In genomic region chr14:24403294-24404013, GRCh38 we compare ENCODE assay signal across 15 cellular contexts. TPM values are rescaled to one million over a fixed set of nuclear protein-coding genes. Genes with fewer than 3 reads are reported as not detected.
DNase-seq lines count a peak whose midpoint lies in the region; ATAC-seq and TF ChIP-seq lines count a peak whose summit lies in the region.
"Had no signal": no experiment of that assay in that cellular context is flagged by ENCODE, and none has a peak within 500 bp of the region (broad histone marks: within the 10 kb centered on the region; RNA-seq: fewer than 3 reads in every experiment).

No MANE protein-coding gene starts in this region.

- H3K27ac ChIP-seq in SK-N-SH (ENCODE audit: low read depth in 2 of 2, low read length in 1 of 2) (no peak overlapping the region), neural progenitor cell (no peak overlapping the region)

- no peak overlapping the region for H3K27ac Mint-ChIP-seq in neural progenitor cell
- no peak overlapping the region for H3K27ac Mint-ChIP-seq in activated T-cell treated with anti-CD3 and anti-CD28 coated beads, Interleukin-2, amount 50 U/mL, for 24 hours
- H3K27ac Mint-ChIP-seq: activated CD8-positive, alpha-beta memory T cell treated with anti-CD3 and anti-CD28 coated beads, Interleukin-2, amount 10 ng/mL, durations not matched to agents 7 days and 5 days; activated naive CD8-positive, alpha-beta T cell had no signal

- H3K9ac ChIP-seq in SK-N-SH (no peak overlapping the region), neural progenitor cell (no peak overlapping the region)

- H4K20me1 ChIP-seq in SK-N-SH (ENCODE audit: insufficient read depth) (no peaks in the 10 kb centered on the region), neural progenitor cell (ENCODE audit: low read depth) (no peaks in the 10 kb centered on the region)

- H3K9me3 Mint-ChIP-seq in neural progenitor cell: peaks cover 3% of the 10 kb centered on the region
- H3K9me3 Mint-ChIP-seq in activated T-cell treated with anti-CD3 and anti-CD28 coated beads, Interleukin-2, amount 50 U/mL, for 24 hours: no peaks in the 10 kb centered on the region
- H3K9me3 Mint-ChIP-seq: naive thymus-derived CD8-positive, alpha-beta T cell; WTC11 had no signal

- H3K4me3 ChIP-seq in SK-N-SH (ENCODE audit: low read depth in 2 of 2, low read length in 1 of 2) (no peak overlapping the region), fibroblast of the aortic adventitia (ENCODE audit: low read depth, low read length) (peak overlapping the region; percentile 1), neural progenitor cell (no peak overlapping the region)

- no peak for TF ChIP-seq EP300 in SK-N-SH (IDR thresholded peaks at IDR 0.05; ENCODE audit: borderline replicate concordance in 1 of 2, low read depth in 1 of 2, low read length in 1 of 2)

- no peaks in the 10 kb centered on the region for H3K36me3 Mint-ChIP-seq in neural progenitor cell
- H3K36me3 Mint-ChIP-seq in activated T-cell treated with anti-CD3 and anti-CD28 coated beads, Interleukin-2, amount 50 U/mL, for 24 hours (ENCODE audit: low read depth): no peaks in the 10 kb centered on the region
- H3K36me3 Mint-ChIP-seq: activated CD8-positive, alpha-beta memory T cell treated with anti-CD3 and anti-CD28 coated beads, Interleukin-2, amount 10 ng/mL, durations not matched to agents 7 days and 5 days; activated naive CD8-positive, alpha-beta T cell; naive thymus-derived CD8-positive, alpha-beta T cell; WTC11 had no signal

- no peaks in the 10 kb centered on the region for H3K9me2 ChIP-seq in SK-N-SH

- H3K36me3 ChIP-seq in SK-N-SH (replicated peaks in 1 of 2; ENCODE audit: control insufficient read depth in 1 of 2, insufficient read depth in 2 of 2, low read length in 1 of 2) (peaks cover 0 to under 1% of the 10 kb centered on the region in 2 experiments), neural progenitor cell (no peaks in the 10 kb centered on the region)

- peak; percentile 42 for DNase-seq in AG08396 (ENCODE audit: low spot score)
- DNase-seq in SK-N-SH: no peak
- DNase-seq in fibroblast of the aortic adventitia (ENCODE audit: low read depth): peak; percentile 54
- DNase-seq in neural progenitor cell (ENCODE audit: low spot score): no peak
- DNase-seq in NCI-H748 treated with DMSO at 0.1 percent for 48 hours (lab: John Stamatoyannopoulos, UW): no peak
- no peak for DNase-seq in putamen (ENCODE audit: low spot score)
- DNase-seq in activated T-cell treated with anti-CD3 and anti-CD28 coated beads, Interleukin-2, amount 50 U/mL, for 24 hours: no peak
- DNase-seq: activated CD8-positive, alpha-beta memory T cell treated with anti-CD3 and anti-CD28 coated beads, Interleukin-2, amount 10 ng/mL, durations not matched to agents 7 days and 5 days; naive thymus-derived CD8-positive, alpha-beta T cell; NCI-H1048; NCI-H2227 treated with DMSO at 0.1 percent for 48 hours; SW 1271 had no signal

- peaks cover 0 to 23% of the 10 kb centered on the region in 2 experiments; a peak in 1 of 4 replicates for H3K4me1 ChIP-seq in SK-N-SH (ENCODE audit: control insufficient read depth in 1 of 2, insufficient read depth in 2 of 2, low read depth in 1 of 2, low read length in 1 of 2)
- peaks cover 47% of the 10 kb centered on the region for H3K4me1 ChIP-seq in neural progenitor cell

- no peak overlapping the region for H2AFZ ChIP-seq in SK-N-SH (ENCODE audit: low read depth)
- no peak overlapping the region for H2AFZ ChIP-seq in neural progenitor cell (replicated peaks)

- H3K79me2 ChIP-seq in SK-N-SH (ENCODE audit: insufficient read depth): no peaks in the 10 kb centered on the region
- peaks cover 34% of the 10 kb centered on the region for H3K79me2 ChIP-seq in neural progenitor cell (ENCODE audit: low read depth)

- H3K27me3 Mint-ChIP-seq in neural progenitor cell (ENCODE audit: insufficient read depth, low read depth): peaks cover 4% of the 10 kb centered on the region
- peaks cover 26% of the 10 kb centered on the region for H3K27me3 Mint-ChIP-seq in activated T-cell treated with anti-CD3 and anti-CD28 coated beads, Interleukin-2, amount 50 U/mL, for 24 hours

- TF ChIP-seq RAD21 in SK-N-SH (IDR thresholded peaks at IDR 0.05; ENCODE audit: low read length): no peak

- TF ChIP-seq CTCF in SK-N-SH (IDR thresholded peaks at IDR 0.05) (no peak), fibroblast of the aortic adventitia (IDR thresholded peaks at IDR 0.05; ENCODE audit: insufficient read depth, low read length) (no peak), neural progenitor cell (IDR thresholded peaks at IDR 0.05) (no peak)

- no peaks in the 10 kb centered on the region for H3K9me3 ChIP-seq in SK-N-SH
- H3K9me3 ChIP-seq in neural progenitor cell (ENCODE audit: low read depth): no peaks in the 10 kb centered on the region

- H3K27me3 ChIP-seq in SK-N-SH (ENCODE audit: insufficient read depth) (no peaks in the 10 kb centered on the region), neural progenitor cell (no peaks in the 10 kb centered on the region)

- peaks cover 7% of the 10 kb centered on the region for H3F3A ChIP-seq in SK-N-SH (replicated peaks; ENCODE audit: insufficient read depth)
- peaks cover 2% of the 10 kb centered on the region for H3F3A ChIP-seq in neural progenitor cell (ENCODE audit: low read depth)

- WGBS in SK-N-SH (ENCODE audit: low lambda C conversion rate): 41% methylated on average over 7 of the region's 7 CpGs

- H3K4me3 Mint-ChIP-seq in neural progenitor cell: no peak overlapping the region
- no peak overlapping the region for H3K4me3 Mint-ChIP-seq in activated T-cell treated with anti-CD3 and anti-CD28 coated beads, Interleukin-2, amount 50 U/mL, for 24 hours
- H3K4me3 Mint-ChIP-seq: activated CD8-positive, alpha-beta memory T cell treated with anti-CD3 and anti-CD28 coated beads, Interleukin-2, amount 10 ng/mL, durations not matched to agents 7 days and 5 days; activated naive CD8-positive, alpha-beta T cell; naive thymus-derived CD8-positive, alpha-beta T cell; WTC11 had no signal

- CTCF ChIA-PET in SK-N-SH (lab: Yijun Ruan, JAX): interaction anchor here (2.8 to 5.8 kb wide), 4 partner anchors 27 to 70 kb away, joined by 11 to 38 read pairs (median 30); partner anchors contain the start of genes CBLN3 and KHNYN

- POLR2A ChIA-PET in SK-N-SH (lab: Yijun Ruan, JAX): no interaction called here

- peaks cover 32% of the 10 kb centered on the region for H3K4me1 Mint-ChIP-seq in neural progenitor cell
- H3K4me1 Mint-ChIP-seq in activated T-cell treated with anti-CD3 and anti-CD28 coated beads, Interleukin-2, amount 50 U/mL, for 24 hours (ENCODE audit: low read depth): peaks cover 4% of the 10 kb centered on the region

- H3K4me2 ChIP-seq in SK-N-SH (peak overlapping the region; percentile 7; the same call in 1 of the 2 replicates), neural progenitor cell (peak overlapping the region; percentile 57)

- ATAC-seq in GM18909 (IDR thresholded peaks at IDR 0.05; ENCODE audit: poor library complexity, unreplicated experiment): no peak
- ATAC-seq: activated CD8-positive, alpha-beta memory T cell treated with anti-CD3 and anti-CD28 coated beads, Interleukin-2, amount 10 ng/mL, durations not matched to agents 7 days and 5 days; naive thymus-derived CD8-positive, alpha-beta T cell; WTC11 had no signal

RNA-seq across cellular contexts. Expression of gene NYNRIN, which starts 4.7 kb away (rescaled TPM):
- 4.7 and 4.8 TPM in 2 replicates for polyA plus RNA-seq in SK-N-SH (2012; rRNA removed)
- polyA plus RNA-seq in SK-N-SH (2012; cell fraction: cytosol; rRNA removed): 1.7 and 2.7 TPM in 2 replicates
- 6.6 and 8.6 TPM in 2 replicates for polyA plus RNA-seq in SK-N-SH (2012; cell fraction: nucleus; rRNA removed)
- total RNA-seq in fibroblast of the aortic adventitia (ENCODE audit: low replicate concordance) (14.1 and 45.1 TPM in 2 replicates), neural progenitor cell (ENCODE audit: low replicate concordance) (15.5 and 34.3 TPM in 2 replicates)

RNA-seq across cellular contexts. Expression of gene CBLN3, which starts 26.0 kb away (rescaled TPM):
- 1.8 TPM in 2 replicates for polyA plus RNA-seq in SK-N-SH (2012; rRNA removed)
- polyA plus RNA-seq in SK-N-SH (2012; cell fraction: cytosol; rRNA removed): 0.92 and 0.93 TPM in 2 replicates
- 12.6 and 14.2 TPM in 2 replicates for polyA plus RNA-seq in SK-N-SH (2012; cell fraction: nucleus; rRNA removed)
- 5.9 and 6.2 TPM in 2 replicates for total RNA-seq in fibroblast of the aortic adventitia (ENCODE audit: low replicate concordance)
- 0.25 TPM in 1 of 2 replicates, not detected in the other for total RNA-seq in neural progenitor cell (ENCODE audit: low replicate concordance)

RNA-seq across cellular contexts. Expression of gene KHNYN, which starts 26.3 kb away (rescaled TPM):
- polyA plus RNA-seq in SK-N-SH (2012; rRNA removed): 18.3 and 21.8 TPM in 2 replicates
- polyA plus RNA-seq in SK-N-SH (2012; cell fraction: cytosol; rRNA removed): 9.9 and 13.6 TPM in 2 replicates
- 43.9 and 56.3 TPM in 2 replicates for polyA plus RNA-seq in SK-N-SH (2012; cell fraction: nucleus; rRNA removed)
- total RNA-seq in fibroblast of the aortic adventitia (ENCODE audit: low replicate concordance): 37.1 and 39.8 TPM in 2 replicates
- total RNA-seq in neural progenitor cell (ENCODE audit: low replicate concordance): 20.4 and 34.7 TPM in 2 replicates

RNA-seq across cellular contexts. Expression of gene NFATC4, which starts 35.5 kb away (rescaled TPM):
- 24.9 and 25.3 TPM in 2 replicates for polyA plus RNA-seq in SK-N-SH (2012; rRNA removed)
- polyA plus RNA-seq in SK-N-SH (2012; cell fraction: cytosol; rRNA removed): 4.8 and 5.9 TPM in 2 replicates
- 152 and 250 TPM in 2 replicates for polyA plus RNA-seq in SK-N-SH (2012; cell fraction: nucleus; rRNA removed)
- total RNA-seq in fibroblast of the aortic adventitia (ENCODE audit: low replicate concordance) (77.9 and 221 TPM in 2 replicates), neural progenitor cell (ENCODE audit: low replicate concordance) (38.2 and 95.3 TPM in 2 replicates)
- total RNA-seq: naive thymus-derived CD8-positive, alpha-beta T cell had no signal
- polyA plus RNA-seq: naive thymus-derived CD8-positive, alpha-beta T cell had no signal

RNA-seq across cellular contexts. Expression of gene SDR39U1, which starts 39.1 kb away (rescaled TPM):
- polyA plus RNA-seq in SK-N-SH (2012; rRNA removed): 81.8 and 88.4 TPM in 2 replicates
- polyA plus RNA-seq in SK-N-SH (2012; cell fraction: cytosol; rRNA removed): 41.3 and 52.9 TPM in 2 replicates
- 292 and 320 TPM in 2 replicates for polyA plus RNA-seq in SK-N-SH (2012; cell fraction: nucleus; rRNA removed)
- total RNA-seq in fibroblast of the aortic adventitia (ENCODE audit: low replicate concordance): 12.6 and 13.7 TPM in 2 replicates
- total RNA-seq in neural progenitor cell (ENCODE audit: low replicate concordance): 19.0 and 37.8 TPM in 2 replicates

Comparison
In these comparisons a context has a peak if more than half of its experiments do, and no peak if none do; other contexts are left out.
1. DNase-seq: peak in AG08396 (single experiment) and fibroblast of the aortic adventitia (single experiment); none in SK-N-SH (single experiment), neural progenitor cell (single experiment), NCI-H748 treated with DMSO at 0.1 percent for 48 hours (single experiment), putamen (single experiment) and activated T-cell treated with anti-CD3 and anti-CD28 coated beads, Interleukin-2, amount 50 U/mL, for 24 hours (single experiment).